29 cellular contexts compared by ENCODE assay signal in genomic region chr10:28012990-28013389, GRCh38. TPM values are rescaled to one million over a fixed set of nuclear protein-coding genes. Genes with fewer than 3 reads are reported as not detected.
"Had no signal": no experiment of that assay in that cellular context is flagged by ENCODE, and none has a peak within 500 bp of the region (broad histone marks: within the 10 kb centered on the region; RNA-seq: fewer than 3 reads in every experiment).

No MANE protein-coding gene starts in this region.

- H3K4me3 Mint-ChIP-seq: activated CD4-positive, alpha-beta memory T cell treated with anti-CD3 and anti-CD28 coated beads for 36 hours; activated naive CD4-positive, alpha-beta T cell treated with anti-CD3 and anti-CD28 coated beads, Interleukin-2, amount 10 ng/mL, durations not matched to agents 7 days and 5 days; activated naive CD8-positive, alpha-beta T cell treated with anti-CD3 and anti-CD28 coated beads, Interleukin-2, amount 10 ng/mL, durations not matched to agents 7 days and 5 days; brain; effector memory CD8-positive, alpha-beta T cell; immature natural killer cell; nephron; stimulated activated naive CD8-positive, alpha-beta T cell treated with anti-CD3 and anti-CD28 coated beads, Interleukin-15, Interleukin-2, amounts not matched to agents 100 ng/mL and 50 ng/mL, for 24 hours; type B pancreatic cell had no signal

- H3K4me1 ChIP-seq: ascending aorta, right lobe of liver, uterus had no signal

- ATAC-seq: effector memory CD8-positive, alpha-beta T cell; left colon; right lobe of liver had no signal

- H3K4me3 ChIP-seq: ascending aorta, ovary, right lobe of liver, uterus had no signal

- H3K27me3 ChIP-seq: ascending aorta, ovary, right lobe of liver, uterus had no signal

- FAIRE-seq: kidney had no signal

- H3K9me3 Mint-ChIP-seq: activated CD4-positive, alpha-beta memory T cell treated with anti-CD3 and anti-CD28 coated beads for 36 hours; activated naive CD4-positive, alpha-beta T cell treated with anti-CD3 and anti-CD28 coated beads, Interleukin-2, amount 10 ng/mL, durations not matched to agents 7 days and 5 days; immature natural killer cell; stimulated activated naive CD8-positive, alpha-beta T cell treated with anti-CD3 and anti-CD28 coated beads, Interleukin-15, Interleukin-2, amounts not matched to agents 100 ng/mL and 50 ng/mL, for 24 hours; type B pancreatic cell had no signal

- H3K9me3 ChIP-seq: ascending aorta, ovary, right lobe of liver, uterus had no signal

- H3K27ac Mint-ChIP-seq: activated CD4-positive, alpha-beta memory T cell treated with anti-CD3 and anti-CD28 coated beads for 36 hours; activated naive CD4-positive, alpha-beta T cell treated with anti-CD3 and anti-CD28 coated beads, Interleukin-2, amount 10 ng/mL, durations not matched to agents 7 days and 5 days; activated naive CD8-positive, alpha-beta T cell treated with anti-CD3 and anti-CD28 coated beads, Interleukin-2, amount 10 ng/mL, durations not matched to agents 7 days and 5 days; brain; effector memory CD8-positive, alpha-beta T cell; immature natural killer cell; nephron; progenitor cell of endocrine pancreas; stimulated activated naive CD8-positive, alpha-beta T cell treated with anti-CD3 and anti-CD28 coated beads, Interleukin-15, Interleukin-2, amounts not matched to agents 100 ng/mL and 50 ng/mL, for 24 hours; type B pancreatic cell had no signal

- H3K4me1 Mint-ChIP-seq: brain, immature natural killer cell, nephron had no signal

- H3K27ac ChIP-seq: ascending aorta, ovary, right lobe of liver, uterus had no signal

- H3K36me3 Mint-ChIP-seq: activated CD4-positive, alpha-beta memory T cell treated with anti-CD3 and anti-CD28 coated beads for 36 hours; activated naive CD4-positive, alpha-beta T cell treated with anti-CD3 and anti-CD28 coated beads, Interleukin-2, amount 10 ng/mL, durations not matched to agents 7 days and 5 days; activated naive CD8-positive, alpha-beta T cell treated with anti-CD3 and anti-CD28 coated beads, Interleukin-2, amount 10 ng/mL, durations not matched to agents 7 days and 5 days; brain; immature natural killer cell; type B pancreatic cell had no signal

- H3K36me3 ChIP-seq: ascending aorta, ovary, right lobe of liver, uterus had no signal

- DNase-seq: activated CD4-positive, alpha-beta memory T cell treated with anti-CD3 and anti-CD28 coated beads for 36 hours; activated CD4-positive, alpha-beta T cell treated with anti-CD3 and anti-CD28 coated beads for 48 hours; activated effector memory CD4-positive, alpha-beta T cell treated with anti-CD3 and anti-CD28 coated beads, Interleukin-2, amount 50 U/mL, for 16 hours; activated naive CD4-positive, alpha-beta T cell treated with anti-CD3 and anti-CD28 coated beads, Interleukin-2, amount 10 ng/mL, durations not matched to agents 7 days and 5 days; activated naive CD8-positive, alpha-beta T cell treated with anti-CD3 and anti-CD28 coated beads, Interleukin-2, amount 10 ng/mL, durations not matched to agents 7 days and 5 days; activated T-cell treated with anti-CD3 and anti-CD28 coated beads, Interleukin-2, amount 50 U/mL, for 48 hours; caudate nucleus; cortex of kidney; effector memory CD8-positive, alpha-beta T cell; erythroblast; foreskin fibroblast; head of caudate nucleus; hippocampal formation; immature natural killer cell; kidney; left colon; mammary epithelial cell; ovary; right lobe of liver; stimulated activated CD4-positive, alpha-beta T cell treated with anti-CD3 and anti-CD28 coated beads, Interleukin-2, amount 100 ng/mL, for 48 hours; substantia nigra; uterus had no signal

RNA-seq across cellular contexts. Expression of gene ODAD2, which starts 14.1 kb away (rescaled TPM):
- total RNA-seq: activated naive CD8-positive, alpha-beta T cell treated with anti-CD3 and anti-CD28 coated beads, Interleukin-2, amount 10 ng/mL, durations not matched to agents 7 days and 5 days; ascending aorta; T-helper 1 cell treated with Interleukin-12 subunit alpha and Interleukin-12 subunit beta and Interleukin-4 antibody, amounts not matched to agents 30 ng/mL and 1 ng/mL, for 36 hours had no signal
- polyA plus RNA-seq: immature natural killer cell, mammary epithelial cell had no signal
